ENCODE assay signal across 30 cellular contexts in the genomic region with DNA sequence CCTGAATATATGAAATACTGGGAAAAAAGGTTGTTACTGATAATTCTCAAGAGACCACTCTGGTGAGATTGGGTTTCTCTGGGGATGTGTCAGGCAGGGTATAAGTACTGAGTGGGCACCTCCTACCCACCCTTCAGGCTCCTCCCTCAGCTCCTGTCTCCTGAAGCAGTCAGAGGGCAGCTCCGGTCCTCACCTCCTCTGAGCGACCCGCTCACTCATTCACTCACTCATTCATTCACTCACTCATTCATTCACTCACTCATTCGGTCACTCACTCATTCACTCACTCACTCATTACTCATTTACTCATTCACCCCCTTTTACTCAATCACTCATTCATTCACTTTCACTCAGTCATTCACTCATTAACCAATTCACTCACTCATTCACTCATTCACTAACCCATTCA. TPM values are rescaled to one million over a fixed set of nuclear protein-coding genes. Genes with fewer than 3 reads are reported as not detected.
DNase-seq lines count a peak whose midpoint lies in the region; ATAC-seq and TF ChIP-seq lines count a peak whose summit lies in the region.
"Had no signal": no experiment of that assay in that cellular context is flagged by ENCODE, and none has a peak within 500 bp of the region (broad histone marks: within the 10 kb centered on the region; RNA-seq: fewer than 3 reads in every experiment).

No MANE protein-coding gene starts in this region.

- 0 out of 3 replicates have a peak, but pooled peaks have one; percentile 42 for ATAC-seq in DND-41 (ENCODE audit: insufficient read depth, low read depth)
- peak; percentile 77 for ATAC-seq in activated CD8-positive, alpha-beta T cell treated with anti-CD3 and anti-CD28 coated beads for 36 hours
- no peak for ATAC-seq in CD4-positive, alpha-beta T cell (ENCODE audit: poor library complexity)
- no peak for ATAC-seq in GM19351 (IDR thresholded peaks at IDR 0.05; ENCODE audit: unreplicated experiment)
- ATAC-seq: activated CD8-positive, alpha-beta memory T cell treated with anti-CD3 and anti-CD28 coated beads, Interleukin-2, amount 10 ng/mL, durations not matched to agents 7 days and 5 days; esophagus mucosa; left ventricle myocardium superior; natural killer cell had no signal

- H2AFZ ChIP-seq in DND-41 (ENCODE audit: low read depth, low read length) = no peak overlapping the region

- H3K79me2 ChIP-seq in DND-41 (ENCODE audit: insufficient read depth, low read length) = no peaks in the 10 kb centered on the region

- peaks cover under 1% of the 10 kb centered on the region for H3K27me3 Mint-ChIP-seq in activated CD8-positive, alpha-beta T cell treated with anti-CD3 and anti-CD28 coated beads for 36 hours
- H3K27me3 Mint-ChIP-seq in CD4-positive, alpha-beta T cell = no peaks in the 10 kb centered on the region

- no peak overlapping the region for H3K27ac Mint-ChIP-seq in activated CD8-positive, alpha-beta T cell treated with anti-CD3 and anti-CD28 coated beads for 36 hours
- no peak overlapping the region for H3K27ac Mint-ChIP-seq in CD4-positive, alpha-beta T cell
- H3K27ac Mint-ChIP-seq: activated CD8-positive, alpha-beta memory T cell treated with anti-CD3 and anti-CD28 coated beads, Interleukin-2, amount 10 ng/mL, durations not matched to agents 7 days and 5 days; H9; mesothelial cell of epicardium; natural killer cell; type B pancreatic cell had no signal

- no peak overlapping the region for H3K9ac ChIP-seq in DND-41 (ENCODE audit: low read depth, low read length)

- no peaks in the 10 kb centered on the region for H3K9me3 ChIP-seq in DND-41 (ENCODE audit: insufficient read depth, low read length, severe bottlenecking)
- H3K9me3 ChIP-seq in sigmoid colon = no peaks in the 10 kb centered on the region
- H3K9me3 ChIP-seq in CD4-positive, alpha-beta T cell (ENCODE audit: control insufficient read depth, low read length) = no peaks in the 10 kb centered on the region
- H3K9me3 ChIP-seq: SJSA1 had no signal

- intact Hi-C loops in activated CD8-positive, alpha-beta T cell treated with anti-CD3 and anti-CD28 coated beads for 36 hours (cut with micrococcal nuclease) = no loop called here
- intact Hi-C loops in sigmoid colon (cut with DNase I) = no loop called here
- intact Hi-C loops in CD4-positive, alpha-beta T cell (cut with DNase I, micrococcal nuclease) = no loop called here

- H3K27me3 ChIP-seq in DND-41 (ENCODE audit: insufficient read depth, low read length, poor library complexity) (peaks cover 12% of the 10 kb centered on the region), sigmoid colon (no peaks in the 10 kb centered on the region)
- no peaks in the 10 kb centered on the region for H3K27me3 ChIP-seq in CD4-positive, alpha-beta T cell (ENCODE audit: control insufficient read depth, insufficient read depth, low read length)
- H3K27me3 ChIP-seq: brain microvascular endothelial cell, SJSA1 had no signal

- H3K4me1 Mint-ChIP-seq in activated CD8-positive, alpha-beta T cell treated with anti-CD3 and anti-CD28 coated beads for 36 hours (ENCODE audit: low read depth) = peaks cover 8% of the 10 kb centered on the region
- H3K4me1 Mint-ChIP-seq in CD4-positive, alpha-beta T cell (ENCODE audit: low read depth) = no peaks in the 10 kb centered on the region

- DNase-seq in NCI-H1436 (lab: John Stamatoyannopoulos, UW) = peak; percentile 49
- DNase-seq in NCI-H1436 treated with DMSO at 0.1 percent for 48 hours (lab: John Stamatoyannopoulos, UW) = no peak
- DNase-seq in DND-41 = no peak
- no peak for DNase-seq in activated CD8-positive, alpha-beta T cell treated with anti-CD3 and anti-CD28 coated beads for 36 hours
- peak; percentile 45 for DNase-seq in sigmoid colon
- no peak for DNase-seq in CD4-positive, alpha-beta T cell
- no peak for DNase-seq in NOMO-1 treated with DMSO at 0.1 percent for 48 hours (lab: John Stamatoyannopoulos, UW; ENCODE audit: unreplicated experiment)
- DNase-seq: 8988T; activated CD4-positive, alpha-beta T cell treated with anti-CD3 and anti-CD28 coated beads, Interleukin-2, amount 50 U/mL, for 1 hour; activated CD8-positive, alpha-beta memory T cell treated with anti-CD3 and anti-CD28 coated beads, Interleukin-2, amount 10 ng/mL, durations not matched to agents 7 days and 5 days; activated naive CD4-positive, alpha-beta T cell treated with anti-CD3 and anti-CD28 coated beads, Interleukin-2, amount 50 U/mL, for 16 hours; amygdala; brain microvascular endothelial cell; EL; H9; Karpas-422; left ventricle myocardium superior; natural killer cell; NCI-H1417; NCI-H2081 treated with DMSO at 0.1 percent for 48 hours; NCI-H774; nucleus accumbens; stimulated activated CD4-positive, alpha-beta T cell treated with anti-CD3 and anti-CD28 coated beads, Interleukin-4, amount 100 ng/mL, for 24 hours; substantia nigra; T-helper 9 cell had no signal

- H3K4me2 ChIP-seq in DND-41 (ENCODE audit: insufficient read depth, low read length) = no peak overlapping the region

- H3K9me3 Mint-ChIP-seq in activated CD8-positive, alpha-beta T cell treated with anti-CD3 and anti-CD28 coated beads for 36 hours = no peaks in the 10 kb centered on the region
- H3K9me3 Mint-ChIP-seq in CD4-positive, alpha-beta T cell = no peaks in the 10 kb centered on the region
- H3K9me3 Mint-ChIP-seq: H9, mesothelial cell of epicardium, natural killer cell, type B pancreatic cell had no signal

- H3K27ac ChIP-seq in DND-41 (ENCODE audit: low read length) = no peak overlapping the region
- H3K27ac ChIP-seq in sigmoid colon = no peak overlapping the region
- no peak overlapping the region for H3K27ac ChIP-seq in CD4-positive, alpha-beta T cell (ENCODE audit: low read depth, low read length)
- H3K27ac ChIP-seq: brain microvascular endothelial cell, SJSA1 had no signal

- H3K36me3 Mint-ChIP-seq in activated CD8-positive, alpha-beta T cell treated with anti-CD3 and anti-CD28 coated beads for 36 hours (ENCODE audit: low read depth) = no peaks in the 10 kb centered on the region
- no peaks in the 10 kb centered on the region for H3K36me3 Mint-ChIP-seq in CD4-positive, alpha-beta T cell (ENCODE audit: low read depth)
- H3K36me3 Mint-ChIP-seq: activated CD8-positive, alpha-beta memory T cell treated with anti-CD3 and anti-CD28 coated beads, Interleukin-2, amount 10 ng/mL, durations not matched to agents 7 days and 5 days; mesothelial cell of epicardium; natural killer cell; type B pancreatic cell had no signal

- H3K4me3 ChIP-seq in DND-41 (ENCODE audit: low read depth in 1 of 2, low read length in 2 of 2) (no peak overlapping the region), sigmoid colon (no peak overlapping the region)
- H3K4me3 ChIP-seq: SJSA1 had no signal

- no peak overlapping the region for H3K4me3 Mint-ChIP-seq in activated CD8-positive, alpha-beta T cell treated with anti-CD3 and anti-CD28 coated beads for 36 hours
- no peak overlapping the region for H3K4me3 Mint-ChIP-seq in CD4-positive, alpha-beta T cell
- H3K4me3 Mint-ChIP-seq: activated CD8-positive, alpha-beta memory T cell treated with anti-CD3 and anti-CD28 coated beads, Interleukin-2, amount 10 ng/mL, durations not matched to agents 7 days and 5 days; H9; mesothelial cell of epicardium; natural killer cell; type B pancreatic cell had no signal

- H4K20me1 ChIP-seq in DND-41 (ENCODE audit: insufficient read depth, low read length) = no peaks in the 10 kb centered on the region; the same call in 1 of the 2 replicates

- TF ChIP-seq CTCF in DND-41 (IDR thresholded peaks at IDR 0.05; ENCODE audit: borderline replicate concordance, extremely low read depth, low read length, poor library complexity, severe bottlenecking) (no peak), sigmoid colon (IDR thresholded peaks at IDR 0.05) (no peak)
- no peak for TF ChIP-seq CTCF in activated CD8-positive, alpha-beta T cell treated with anti-CD3 and anti-CD28 coated beads for 36 hours (IDR thresholded peaks at IDR 0.05)
- no peak for TF ChIP-seq CTCF in CD4-positive, alpha-beta T cell (IDR thresholded peaks at IDR 0.05)

- no peak for TF ChIP-seq POLR2A in sigmoid colon (IDR thresholded peaks at IDR 0.05)

- WGBS in sigmoid colon, 2 donors = 84 to 85% methylated on average over 4 of the region's 4 CpGs

- POLR2A ChIA-PET in activated CD8-positive, alpha-beta T cell treated with anti-CD3 and anti-CD28 coated beads for 36 hours (lab: Charles Lee) = no interaction called here
- POLR2A ChIA-PET in CD4-positive, alpha-beta T cell (lab: Charles Lee) = no interaction called here

- CTCF ChIA-PET in activated CD8-positive, alpha-beta T cell treated with anti-CD3 and anti-CD28 coated beads for 36 hours (lab: Charles Lee) = interaction anchor here (1.2 kb wide), 1 partner anchor 17 kb away, joined by 3 read pairs; no protein-coding TSS in a partner anchor
- CTCF ChIA-PET in CD4-positive, alpha-beta T cell (lab: Charles Lee) = no interaction called here

- TF ChIP-seq EP300 in sigmoid colon (IDR thresholded peaks at IDR 0.05) = no peak

- no peaks in the 10 kb centered on the region for H3K36me3 ChIP-seq in DND-41 (ENCODE audit: insufficient read depth, low read length)
- no peaks in the 10 kb centered on the region for H3K36me3 ChIP-seq in sigmoid colon
- H3K36me3 ChIP-seq: brain microvascular endothelial cell, SJSA1 had no signal

- H3K4me1 ChIP-seq in DND-41 (ENCODE audit: insufficient read depth, low read length) = 0 out of 2 replicates have a peak, but pooled peaks cover 4% of the 10 kb centered on the region
- H3K4me1 ChIP-seq in sigmoid colon = no peaks in the 10 kb centered on the region

RNA-seq across cellular contexts. Expression of a gene that starts 6.9 kb away (rescaled TPM):
- total RNA-seq in activated CD8-positive, alpha-beta T cell treated with anti-CD3 and anti-CD28 coated beads for 36 hours = 100 to 1,000 TPM; 217 to 219 TPM
- 10 to 100 TPM; 27.5 to 94.7 (median 58.4) TPM for total RNA-seq in sigmoid colon
- 100 to 1,000 TPM in 1 of 3 donors, 10 to 100 TPM in 2; 26.4 to 105 (median 40.2) TPM for polyA plus RNA-seq in sigmoid colon
- 10 to 100 TPM; 32.2 to 38.9 TPM for total RNA-seq in CD4-positive, alpha-beta T cell

Comparison
In these comparisons a context has a peak if more than half of its experiments do, and no peak if none do; other contexts are left out.
1. DNase-seq: peak in NCI-H1436 (single experiment) and sigmoid colon (single experiment); none in NCI-H1436 treated with DMSO at 0.1 percent for 48 hours (single experiment), DND-41 (single experiment), activated CD8-positive, alpha-beta T cell treated with anti-CD3 and anti-CD28 coated beads for 36 hours (single experiment), CD4-positive, alpha-beta T cell (0 of 10) and NOMO-1 treated with DMSO at 0.1 percent for 48 hours (single experiment).
2. ATAC-seq: peak in DND-41 (single experiment) and activated CD8-positive, alpha-beta T cell treated with anti-CD3 and anti-CD28 coated beads for 36 hours (single experiment); none in CD4-positive, alpha-beta T cell (single experiment) and GM19351 (single experiment).